In genomic region chr17:51472670-51473069, GRCh38 we compare ENCODE assay signal across 27 cellular contexts.
"Had no signal": no experiment of that assay in that cellular context is flagged by ENCODE, and none has a peak within 500 bp of the region (broad histone marks: within the 10 kb centered on the region; RNA-seq: fewer than 3 reads in every experiment).

No MANE protein-coding gene starts in this region.

- H3K27me3 ChIP-seq: ascending aorta, cardiac muscle cell had no signal

- H3K36me3 ChIP-seq: ascending aorta, cardiac muscle cell had no signal

- H3K4me3 ChIP-seq: ascending aorta, cardiac muscle cell, K562, PC-9 had no signal

- H2AFZ ChIP-seq: PC-9 had no signal

- H3K9me3 ChIP-seq: ascending aorta had no signal

- H3K4me2 ChIP-seq: PC-9 had no signal

- H3K27ac ChIP-seq: ascending aorta, cardiac muscle cell, PC-9, RWPE1 had no signal

- DNase-seq: activated CD4-positive, alpha-beta T cell treated with anti-CD3 and anti-CD28 coated beads, Interleukin-2, amount 10 ng/mL, durations not matched to agents 24 days and 14 days; activated CD4-positive, alpha-beta T cell treated with anti-CD3 and anti-CD28 coated beads, Interleukin-2, amount 50 U/mL, for 4 hours; activated CD8-positive, alpha-beta T cell treated with anti-CD3 and anti-CD28 coated beads for 36 hours; activated gamma-delta T cell; activated naive CD4-positive, alpha-beta T cell treated with Interleukin-2 at 50 U/mL for 16 hours; activated naive CD8-positive, alpha-beta T cell treated with anti-CD3 and anti-CD28 coated beads, Interleukin-2, amount 10 ng/mL, durations not matched to agents 7 days and 5 days; activated T-cell treated with anti-CD3 and anti-CD28 coated beads, Interleukin-2, amount 50 U/mL, for 24 hours; amygdala; NCI-H1048; NCI-H1105 treated with DMSO at 0.1 percent for 48 hours; NCI-H1436; NCI-H1694; NCI-H1930; NCI-H2081 treated with DMSO at 0.1 percent for 48 hours; NCI-H226; NCI-H446 treated with DMSO at 0.1 percent for 48 hours; NCI-H524 treated with DMSO at 0.1 percent for 48 hours; NK-92 treated with Interleukin-12 subunit alpha and Interleukin-12 subunit beta, amount 100 ng/mL, for 24 hours; PC-9; SIG-M5; SW 1271; T-helper 1 cell; T-helper 9 cell had no signal

- H3K4me1 ChIP-seq: ascending aorta had no signal
